11 cellular contexts compared by ENCODE assay signal in the genomic region with DNA sequence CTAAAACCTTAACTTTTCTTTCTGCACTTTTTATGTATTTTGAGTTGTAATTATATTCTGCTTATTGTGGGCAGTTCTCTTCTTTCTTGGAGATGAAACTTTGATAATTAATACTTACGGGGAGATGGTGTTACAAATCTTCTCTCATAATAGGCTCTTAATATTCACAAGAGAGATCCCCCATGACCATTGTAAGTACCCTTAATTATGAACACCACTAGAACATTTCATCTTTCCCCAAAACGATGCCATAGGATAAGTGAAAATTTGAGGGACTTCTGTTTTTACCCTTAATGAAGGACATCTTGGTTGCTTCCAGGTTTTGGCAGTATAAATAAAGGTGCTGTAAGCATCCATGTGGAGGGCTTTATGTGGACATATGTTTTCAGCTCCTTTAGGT.
DNase-seq lines count a peak whose midpoint lies in the region; ATAC-seq and TF ChIP-seq lines count a peak whose summit lies in the region.
"Had no signal": no experiment of that assay in that cellular context is flagged by ENCODE, and none has a peak within 500 bp of the region (broad histone marks: within the 10 kb centered on the region; RNA-seq: fewer than 3 reads in every experiment).

No MANE protein-coding gene starts in this region.

- TF ChIP-seq POLR2A in breast epithelium (IDR thresholded peaks at IDR 0.05), result no peak

- H3K4me2 ChIP-seq in BLaER1 (peak overlapping the region; percentile 68), Loucy (ENCODE audit: low read depth, low read length, poor library complexity, severe bottlenecking) (peak overlapping the region; percentile 72)

- H2AFZ ChIP-seq in Loucy (ENCODE audit: low read length), result no peak overlapping the region

- H3K4me3 ChIP-seq in BLaER1 (peak overlapping the region; percentile 48; the same call in 1 of the 2 replicates), Loucy (ENCODE audit: low read length, poor library complexity, severe bottlenecking) (peak overlapping the region; percentile 70), breast epithelium (peak overlapping the region in 2 of 3 donors; percentile 7 to 8)
- H3K4me3 ChIP-seq: prostate gland had no signal

- peaks cover 95% of the 10 kb centered on the region for H3K79me2 ChIP-seq in Loucy (ENCODE audit: insufficient read depth, low read length)

- peak overlapping the region; percentile 77 for H3K4me3 Mint-ChIP-seq in natural killer cell treated with Interleukin-12 subunit alpha and Interleukin-12 subunit beta and Interleukin-15 and Interleukin-18, amount 100 ng/mL, for 72 hours

- peak overlapping the region; percentile 47 to 79 for H3K27ac Mint-ChIP-seq in natural killer cell treated with Interleukin-12 subunit alpha and Interleukin-12 subunit beta and Interleukin-15 and Interleukin-18, amount 100 ng/mL, for 72 hours

- H3K27ac ChIP-seq in BLaER1 (peak overlapping the region; percentile 48), breast epithelium (no peak overlapping the region)

- H3K27me3 ChIP-seq in BLaER1 (no peaks in the 10 kb centered on the region), Loucy (ENCODE audit: insufficient read depth, low read length, poor library complexity, severe bottlenecking) (no peaks in the 10 kb centered on the region), breast epithelium (no peaks in the 10 kb centered on the region)

- CTCF ChIA-PET in GM10248 (lab: Yijun Ruan, JAX), result interaction anchor here (1.2 to 1.3 kb wide), 2 partner anchors 12 to 36 kb away, joined by 3 to 4 read pairs; no protein-coding TSS in a partner anchor

- peaks cover 50 to 62% of the 10 kb centered on the region in 2 donors for H3K4me1 Mint-ChIP-seq in natural killer cell treated with Interleukin-12 subunit alpha and Interleukin-12 subunit beta and Interleukin-15 and Interleukin-18, amount 100 ng/mL, for 72 hours (ENCODE audit: low read depth in 2 of 2)

- POLR2A ChIA-PET in GM10248 (lab: Yijun Ruan, JAX), result no interaction called here

- H3F3A ChIP-seq in Loucy (ENCODE audit: low read depth), result no peaks in the 10 kb centered on the region

- H3K9ac ChIP-seq in BLaER1, result peak overlapping the region; percentile 3; the same call in 1 of the 2 replicates
- peak overlapping the region; percentile 53 for H3K9ac ChIP-seq in Loucy (ENCODE audit: low read depth, low read length, poor library complexity, severe bottlenecking)

- H3K36me3 Mint-ChIP-seq in natural killer cell treated with Interleukin-12 subunit alpha and Interleukin-12 subunit beta and Interleukin-15 and Interleukin-18, amount 100 ng/mL, for 72 hours, result peaks cover 5% of the 10 kb centered on the region

- intact Hi-C loops in breast epithelium (cut with DNase I; ENCODE audit: low total_unique reads), result no loop called here

- H3K9me3 ChIP-seq in BLaER1 (peaks cover 13% of the 10 kb centered on the region), Loucy (ENCODE audit: insufficient read depth, low read depth, low read length) (no peaks in the 10 kb centered on the region), breast epithelium (no peaks in the 10 kb centered on the region)
- H3K9me3 ChIP-seq: prostate gland had no signal

- no peak for ATAC-seq in natural killer cell treated with Interleukin-12 subunit alpha and Interleukin-12 subunit beta and Interleukin-15 and Interleukin-18, amount 100 ng/mL, for 72 hours
- ATAC-seq in HG02981 (IDR thresholded peaks at IDR 0.05; ENCODE audit: unreplicated experiment), result no peak

- H3K4me1 ChIP-seq in BLaER1 (peaks cover 31% of the 10 kb centered on the region), Loucy (ENCODE audit: insufficient read depth, low read length, poor library complexity, severe bottlenecking) (peaks cover 30% of the 10 kb centered on the region), breast epithelium (peaks cover 0 to 10% of the 10 kb centered on the region in 2 donors)
- H3K4me1 ChIP-seq: prostate gland had no signal

- peaks cover 81% of the 10 kb centered on the region for H4K20me1 ChIP-seq in BLaER1
- peaks cover 33% of the 10 kb centered on the region for H4K20me1 ChIP-seq in Loucy (ENCODE audit: insufficient read depth, low read length, poor library complexity, severe bottlenecking)

- H3K9me3 Mint-ChIP-seq in natural killer cell treated with Interleukin-12 subunit alpha and Interleukin-12 subunit beta and Interleukin-15 and Interleukin-18, amount 100 ng/mL, for 72 hours, result no peaks in the 10 kb centered on the region

- H3K36me3 ChIP-seq in BLaER1 (peaks cover 15% of the 10 kb centered on the region), Loucy (ENCODE audit: insufficient read depth, low read length) (no peaks in the 10 kb centered on the region; the same call in 1 of the 2 replicates), breast epithelium (no peaks in the 10 kb centered on the region)
- H3K36me3 ChIP-seq: prostate gland had no signal

- no peaks in the 10 kb centered on the region for H3K9me2 ChIP-seq in Loucy (replicated peaks; ENCODE audit: low read depth, low read length)

- no peak for DNase-seq in breast epithelium (ENCODE audit: low spot score in 2 of 2)
- no peak for DNase-seq in natural killer cell treated with Interleukin-12 subunit alpha and Interleukin-12 subunit beta and Interleukin-15 and Interleukin-18, amount 100 ng/mL, for 72 hours (ENCODE audit: low spot score)
- no peak for DNase-seq in GM10248 (ENCODE audit: extremely low spot score)
- no peak for DNase-seq in NCI-H1930 (lab: John Stamatoyannopoulos, UW)
- DNase-seq in NK-92 (lab: John Stamatoyannopoulos, UW; ENCODE audit: unreplicated experiment), result no peak
- DNase-seq: GDM1, NCI-H1105 had no signal

- H3K27me3 Mint-ChIP-seq in natural killer cell treated with Interleukin-12 subunit alpha and Interleukin-12 subunit beta and Interleukin-15 and Interleukin-18, amount 100 ng/mL, for 72 hours, result no peaks in the 10 kb centered on the region

- TF ChIP-seq CTCF in Loucy (conservative IDR thresholded peaks at IDR 0.05; ENCODE audit: low read length) (no peak), breast epithelium (IDR thresholded peaks at IDR 0.05) (no peak), GM10248 (IDR thresholded peaks at IDR 0.05; ENCODE audit: control extremely low read depth, extremely low read depth, low read depth, missing control alignments) (no peak)

Comparison
In these comparisons a context has a peak if more than half of its experiments do, and no peak if none do; other contexts are left out.
1. H3K4me3 ChIP-seq: peak in every context shown above with its lines; median percentile 70 in Loucy; 48 in BLaER1; 8 in breast epithelium.